In genomic region chr17:50783193-50783660, GRCh38 we compare ENCODE assay signal across 9 cellular contexts. TPM values are rescaled to one million over a fixed set of nuclear protein-coding genes. Genes with fewer than 3 reads are reported as not detected.
DNase-seq lines count a peak whose midpoint lies in the region; ATAC-seq, FAIRE-seq and TF ChIP-seq lines count a peak whose summit lies in the region.
"Had no signal": no experiment of that assay in that cellular context is flagged by ENCODE, and none has a peak within 500 bp of the region (broad histone marks: within the 10 kb centered on the region; RNA-seq: fewer than 3 reads in every experiment).

No MANE protein-coding gene starts in this region.

- H3K9me3 ChIP-seq in Caco-2: no peaks in the 10 kb centered on the region
- no peaks in the 10 kb centered on the region for H3K9me3 ChIP-seq in mammary epithelial cell (replicated peaks; ENCODE audit: insufficient read depth, low read length)
- no peaks in the 10 kb centered on the region for H3K9me3 ChIP-seq in keratinocyte (ENCODE audit: control insufficient read depth, low read depth, low read length)

- CTCF ChIA-PET in Caco-2 (lab: Charles Lee) (interaction anchor here (0.6 to 6.9 kb wide), 70 partner anchors 8 to 632 kb away, joined by 3 to 247 read pairs (median 4); partner anchors contain the start of genes CACNA1G, LUC7L3, RSAD1 and SPATA20), mammary epithelial cell (lab: Charles Lee; ENCODE audit: low non-redundant PET) (no interaction called here)

- no peaks in the 10 kb centered on the region for H3K9me3 Mint-ChIP-seq in Caco-2 (ENCODE audit: unreplicated experiment)
- H3K9me3 Mint-ChIP-seq: IgD-negative memory B cell had no signal

- peak; percentile 100 for TF ChIP-seq CTCF in Caco-2 (IDR thresholded peaks at IDR 0.05; ENCODE audit: insufficient read depth in 1 of 2, low read depth in 1 of 2, low read length in 1 of 2, severe bottlenecking in 1 of 2, unreplicated experiment in 1 of 2)
- peak; percentile 99 to 100 for TF ChIP-seq CTCF in mammary epithelial cell (conservative IDR thresholded peaks at IDR 0.05 in 1 of 2, IDR thresholded peaks at IDR 0.05 in 1 of 2; ENCODE audit: extremely low read depth in 1 of 2, insufficient read depth in 1 of 2, low read depth in 1 of 2, low read length in 2 of 2)
- TF ChIP-seq CTCF in keratinocyte (optimal IDR thresholded peaks at IDR 0.05 in 1 of 3, IDR thresholded peaks at IDR 0.05 in 1 of 3, conservative IDR thresholded peaks at IDR 0.05 in 1 of 3; ENCODE audit: extremely low read depth in 1 of 3, insufficient read depth in 2 of 3, low read length in 3 of 3): peak; percentile 98 to 99 (median 99)

- dilution Hi-C loops in mammary epithelial cell (cut with HindIII; ENCODE audit: low sequenced_read_pairs) (loop anchor here (10.0 kb wide), 1 partner anchor 62 kb away; no protein-coding TSS in a partner anchor), keratinocyte (cut with MboI; ENCODE audit: extremely low pct_ligation_motif_present, low sequenced_read_pairs) (no loop called here)

- H3K9me1 ChIP-seq in keratinocyte (ENCODE audit: control insufficient read depth, extremely low read depth, insufficient read depth, low read length): no peaks in the 10 kb centered on the region

- in situ Hi-C loops in mammary epithelial cell (cut with MboI; ENCODE audit: low sequenced_read_pairs in 2 of 2): loop anchor here (5.0 to 10.0 kb wide), 2 partner anchors 59 to 172 kb away; no protein-coding TSS in a partner anchor

- POLR2A ChIA-PET in Caco-2 (lab: Charles Lee): interaction anchor here (0.5 to 1.0 kb wide), 4 partner anchors 19 to 357 kb away, joined by 7 to 21 read pairs (median 8); partner anchors contain the start of gene TOB1

- no TSS peak for BruUV-seq in Caco-2 (replicated peaks; lab: Mats Ljungman, UMichigan)
- no TSS peak for BruUV-seq in mammary epithelial cell (replicated peaks; lab: Mats Ljungman, UMichigan)

- H4K20me1 ChIP-seq in mammary epithelial cell (ENCODE audit: insufficient read depth, low read length) (no peaks in the 10 kb centered on the region), keratinocyte (ENCODE audit: control insufficient read depth, extremely low read depth, insufficient read depth, low read length) (no peaks in the 10 kb centered on the region)

- intact Hi-C loops in Caco-2 (cut with micrococcal nuclease; ENCODE audit: unreplicated experiment): loop anchor here (1.0 to 10.0 kb wide), 7 partner anchors 15 to 238 kb away; partner anchors contain the start of gene SPATA20
- intact Hi-C loops in mammary epithelial cell (cut with micrococcal nuclease): loop anchor here (1.0 kb wide), 5 partner anchors 16 to 236 kb away; partner anchors contain the start of gene SPATA20

- H3K27me3 Mint-ChIP-seq in Caco-2 (ENCODE audit: insufficient read depth, unreplicated experiment): no peaks in the 10 kb centered on the region

- no peak overlapping the region for H3K4me2 ChIP-seq in mammary epithelial cell (ENCODE audit: insufficient read depth, low read depth, low read length)
- H3K4me2 ChIP-seq in keratinocyte (ENCODE audit: control insufficient read depth, extremely low read depth, insufficient read depth, low read depth, low read length): no peak overlapping the region

- no peak overlapping the region for H3K4me3 ChIP-seq in Caco-2 (ENCODE audit: low read depth, low read length)
- H3K4me3 ChIP-seq in mammary epithelial cell (replicated peaks in 1 of 3; ENCODE audit: insufficient read depth in 1 of 3, low read depth in 2 of 3, low read length in 3 of 3): no peak overlapping the region
- no peak overlapping the region for H3K4me3 ChIP-seq in keratinocyte (ENCODE audit: control insufficient read depth in 2 of 3, extremely low read depth in 1 of 3, insufficient read depth in 2 of 3, low read depth in 1 of 3, low read length in 3 of 3)

- no peaks in the 10 kb centered on the region for H3K4me1 ChIP-seq in Caco-2
- peaks cover 27% of the 10 kb centered on the region for H3K4me1 ChIP-seq in mammary epithelial cell (ENCODE audit: insufficient read depth, low read length)
- H3K4me1 ChIP-seq in keratinocyte (ENCODE audit: control insufficient read depth, extremely low read depth, insufficient read depth, low read length): peaks cover 29% of the 10 kb centered on the region

- H3K9ac ChIP-seq in mammary epithelial cell (ENCODE audit: insufficient read depth, low read length) (no peak overlapping the region), keratinocyte (ENCODE audit: control insufficient read depth, extremely low read depth, insufficient read depth, low read length) (no peak overlapping the region)

- H2AFZ ChIP-seq in mammary epithelial cell (ENCODE audit: low read depth, low read length): no peak overlapping the region
- H2AFZ ChIP-seq in keratinocyte (ENCODE audit: control insufficient read depth, low read length): peak overlapping the region; percentile 47

- H3K4me1 Mint-ChIP-seq in Caco-2 (ENCODE audit: low read depth, unreplicated experiment): peaks cover 11% of the 10 kb centered on the region

- no peak for TF ChIP-seq POLR2A in GM18505 (IDR thresholded peaks at IDR 0.05; ENCODE audit: borderline replicate concordance, extremely low read depth, insufficient read depth, insufficient read length)

- DNase-seq in Caco-2 (peak; percentile 98 to 100), NCI-H446 treated with DMSO at 0.1 percent for 48 hours (lab: John Stamatoyannopoulos, UW) (peak; percentile 68), mammary epithelial cell (peak; percentile 77), keratinocyte (ENCODE audit: low read depth, low spot score) (peak; percentile 66)
- peak; percentile 55 for DNase-seq in activated CD4-positive, CD25-positive, alpha-beta regulatory T cell treated with anti-CD3 and anti-CD28 coated beads, Interleukin-2, amount 50 U/mL, for 16 hours (ENCODE audit: low read depth, low spot score)
- peak; percentile 55 to 70 (median 68) for DNase-seq in stimulated activated CD4-positive, alpha-beta T cell treated with anti-CD3 and anti-CD28 coated beads, Interleukin-1b, Interleukin-23, amount 100 ng/mL, for 24 hours (ENCODE audit: low read depth in 4 of 4, low spot score in 1 of 4)

- peak; percentile 66 for FAIRE-seq in keratinocyte (lab: Jason Lieb, UNC)

- H3K36me3 ChIP-seq in Caco-2 (ENCODE audit: control insufficient read depth, insufficient read depth, low read length) (no peaks in the 10 kb centered on the region), mammary epithelial cell (ENCODE audit: insufficient read depth, low read length) (no peaks in the 10 kb centered on the region), keratinocyte (ENCODE audit: control insufficient read depth in 2 of 2, extremely low read depth in 1 of 2, insufficient read depth in 2 of 2, low read length in 2 of 2) (no peaks in the 10 kb centered on the region)

- WGBS in mammary epithelial cell (ENCODE audit: low coverage, missing lambda C conversion rate): 14% methylated on average over 7 of the region's 7 CpGs

- H3K36me3 Mint-ChIP-seq in Caco-2 (ENCODE audit: insufficient read depth, unreplicated experiment): peaks cover 6% of the 10 kb centered on the region
- H3K36me3 Mint-ChIP-seq: IgD-negative memory B cell had no signal

- no peak overlapping the region for H3K4me3 Mint-ChIP-seq in Caco-2 (ENCODE audit: unreplicated experiment)

- H3K27ac ChIP-seq in mammary epithelial cell (ENCODE audit: insufficient read depth, low read depth, low read length) (no peak overlapping the region), keratinocyte (ENCODE audit: control insufficient read depth, insufficient read depth, low read length) (no peak overlapping the region)

- H3K27me3 ChIP-seq in Caco-2 (replicated peaks; ENCODE audit: control insufficient read depth, insufficient read depth, low read length) (no peaks in the 10 kb centered on the region), mammary epithelial cell (ENCODE audit: insufficient read depth, low read length) (no peaks in the 10 kb centered on the region), keratinocyte (ENCODE audit: control insufficient read depth, extremely low read depth, insufficient read depth, low read length) (no peaks in the 10 kb centered on the region)

- ATAC-seq in HG02798 (IDR thresholded peaks at IDR 0.05; ENCODE audit: poor library complexity, unreplicated experiment): peak; percentile 67
- no peak for ATAC-seq in GM18505 (IDR thresholded peaks at IDR 0.05; ENCODE audit: unreplicated experiment)

- H3K79me2 ChIP-seq in mammary epithelial cell (ENCODE audit: insufficient read depth, low read length): no peaks in the 10 kb centered on the region
- H3K79me2 ChIP-seq in keratinocyte (ENCODE audit: control insufficient read depth, insufficient read depth, low read length): no peaks in the 10 kb centered on the region

- no peak overlapping the region for H3K27ac Mint-ChIP-seq in Caco-2 (ENCODE audit: unreplicated experiment)
- H3K27ac Mint-ChIP-seq: IgD-negative memory B cell had no signal

RNA-seq across cellular contexts. Expression of gene ANKRD40CL, which starts 15.9 kb away (rescaled TPM):
- total RNA-seq in Caco-2 (2022) (11.2 and 11.4 TPM in 2 replicates), mammary epithelial cell (not detected)
- polyA plus RNA-seq in mammary epithelial cell (not detected), keratinocyte (not detected in 3 replicates)
- polyA minus RNA-seq in mammary epithelial cell (not detected), keratinocyte (not detected in 3 replicates)
- not detected for polyA plus RNA-seq in keratinocyte (2011; ENCODE audit: low read depth)
- polyA plus RNA-seq in keratinocyte (2011; cell fraction: cytosol; rRNA removed): not detected in 2 replicates
- not detected in 2 replicates for polyA plus RNA-seq in keratinocyte (2011; cell fraction: nucleus; rRNA removed)
- not detected in 2 replicates for polyA plus RNA-seq in keratinocyte (2012; ENCODE audit: low replicate concordance)
- polyA minus RNA-seq in keratinocyte (2011; cell fraction: cytosol; rRNA and poly(A)+ RNA removed): not detected
- not detected in 2 replicates for polyA minus RNA-seq in keratinocyte (2011; cell fraction: nucleus; rRNA and poly(A)+ RNA removed)
- polyA plus RNA-seq: IgD-negative memory B cell had no signal

RNA-seq across cellular contexts. Expression of gene WFIKKN2, which starts 52.2 kb away (rescaled TPM):
- total RNA-seq in Caco-2 (2022): not detected in 2 replicates
- total RNA-seq in mammary epithelial cell: not detected
- not detected for polyA plus RNA-seq in mammary epithelial cell
- not detected for polyA minus RNA-seq in mammary epithelial cell
- not detected in 3 replicates for polyA plus RNA-seq in keratinocyte
- polyA plus RNA-seq in keratinocyte (2011; ENCODE audit: low read depth): not detected
- polyA plus RNA-seq in keratinocyte (2011; cell fraction: cytosol; rRNA removed): not detected in 2 replicates
- not detected in 2 replicates for polyA plus RNA-seq in keratinocyte (2011; cell fraction: nucleus; rRNA removed)
- not detected in 2 replicates for polyA plus RNA-seq in keratinocyte (2012; ENCODE audit: low replicate concordance)
- not detected in 3 replicates for polyA minus RNA-seq in keratinocyte
- polyA minus RNA-seq in keratinocyte (2011; cell fraction: cytosol; rRNA and poly(A)+ RNA removed): not detected
- not detected in 2 replicates for polyA minus RNA-seq in keratinocyte (2011; cell fraction: nucleus; rRNA and poly(A)+ RNA removed)
- polyA plus RNA-seq: IgD-negative memory B cell had no signal

Comparison
In these comparisons a context has a peak if more than half of its experiments do, and no peak if none do; other contexts are left out.
1. RNA of gene ANKRD40CL, which starts 15.9 kb away (total RNA-seq): 11.2 to 11.4 TPM in Caco-2; not detected in mammary epithelial cell; every median in the first group is over 10 times any median in the second.
2. Peak in every context shown above with its lines, with median percentiles within 50 percentile points of each other: DNase-seq and CTCF ChIP-seq.